Comparison of ENCODE assay signal across 7 cellular contexts in genomic region chr13:50080856-50081105, GRCh38.
A peak's percentile ranks its signal among the peaks of the same experiment; 100 is the strongest.
DNase-seq lines count a peak whose midpoint lies in the region; ATAC-seq and TF ChIP-seq lines count a peak whose summit lies in the region.

No MANE protein-coding gene starts in this region.

- H3K4me1 ChIP-seq in GM23338 (ENCODE audit: insufficient read depth), result peaks cover 31% of the 10 kb centered on the region
- H3K4me1 ChIP-seq in Panc1 (ENCODE audit: control insufficient read depth, insufficient read depth, low read length), result peaks cover 19% of the 10 kb centered on the region

- H3K4me2 ChIP-seq in GM23338, result peak overlapping the region; percentile 85

- peaks cover 25% of the 10 kb centered on the region for H4K20me1 ChIP-seq in GM23338 (replicated peaks; ENCODE audit: insufficient read depth)

- no peaks in the 10 kb centered on the region; the same call in 1 of the 3 replicates for H3K36me3 Mint-ChIP-seq in GM23338 (ENCODE audit: low read depth)
- peaks cover 5% of the 10 kb centered on the region for H3K36me3 Mint-ChIP-seq in osteocyte (ENCODE audit: unreplicated experiment)

- H3K9me3 Mint-ChIP-seq in GM23338, result no peaks in the 10 kb centered on the region
- no peaks in the 10 kb centered on the region for H3K9me3 Mint-ChIP-seq in osteocyte (ENCODE audit: unreplicated experiment)

- H3K27me3 ChIP-seq in GM23338 (ENCODE audit: insufficient read depth) (peaks cover 33% of the 10 kb centered on the region), Panc1 (ENCODE audit: control insufficient read depth, insufficient read depth, low read length) (no peaks in the 10 kb centered on the region)

- H3K9me3 ChIP-seq in Panc1 (ENCODE audit: control insufficient read depth, insufficient read depth, low read depth, low read length), result no peaks in the 10 kb centered on the region

- BruUV-seq in Panc1 (replicated peaks; lab: Mats Ljungman, UMichigan), result no TSS peak

- peaks cover 5% of the 10 kb centered on the region; the same call in 1 of the 2 replicates for H3F3A ChIP-seq in GM23338 (replicated peaks; ENCODE audit: low read depth)

- TF ChIP-seq CTCF in GM23338 (conservative IDR thresholded peaks at IDR 0.05; ENCODE audit: low read depth in 2 of 2), result no peak
- TF ChIP-seq CTCF in Panc1 (IDR thresholded peaks at IDR 0.05), result no peak
- no peak for TF ChIP-seq CTCF in epithelial cell of esophagus (IDR thresholded peaks at IDR 0.05; ENCODE audit: insufficient read depth, low read depth, low read length, missing control alignments)
- no peak for TF ChIP-seq CTCF in osteocyte (IDR thresholded peaks at IDR 0.05)

- intact Hi-C loops in Panc1 (cut with micrococcal nuclease; ENCODE audit: unreplicated experiment), result loop anchor here (5.0 to 10.0 kb wide), 2 partner anchors 42 to 724 kb away; no protein-coding TSS in a partner anchor

- H2AFZ ChIP-seq in GM23338, result no peak overlapping the region

- peaks cover 53% of the 10 kb centered on the region for H3K79me2 ChIP-seq in GM23338 (replicated peaks; ENCODE audit: insufficient read depth)

- H3K4me1 Mint-ChIP-seq in GM23338, result peaks cover 31% of the 10 kb centered on the region
- H3K4me1 Mint-ChIP-seq in osteocyte (ENCODE audit: unreplicated experiment), result peaks cover 52% of the 10 kb centered on the region

- in situ Hi-C loops in Panc1 (cut with HindIII; ENCODE audit: low pct_unique_long_range_greater_than_20kb, low sequenced_read_pairs), result no loop called here

- H3K36me3 ChIP-seq in GM23338 (ENCODE audit: insufficient read depth) (no peaks in the 10 kb centered on the region), Panc1 (ENCODE audit: control insufficient read depth, insufficient read depth, low read length) (peaks cover 5% of the 10 kb centered on the region)

- no peaks in the 10 kb centered on the region for H3K9me2 ChIP-seq in GM23338 (ENCODE audit: insufficient read depth)

- POLR2A ChIA-PET in Panc1 (lab: Charles Lee), result no interaction called here

- ATAC-seq in GM23338 (no peak), Panc1 (no peak), GM19035 (IDR thresholded peaks at IDR 0.05; ENCODE audit: unreplicated experiment) (no peak)

- H3K4me3 Mint-ChIP-seq in GM23338, result peak overlapping the region; percentile 99
- H3K4me3 Mint-ChIP-seq in osteocyte (ENCODE audit: unreplicated experiment), result peak overlapping the region; percentile 100

- H3K4me3 ChIP-seq in GM23338 (peak overlapping the region; percentile 65), Panc1 (ENCODE audit: low read depth in 2 of 2, low read length in 2 of 2) (peak overlapping the region; percentile 71 to 82), epithelial cell of esophagus (ENCODE audit: low read length) (peak overlapping the region; percentile 51)

- H3K27me3 Mint-ChIP-seq in GM23338 (ENCODE audit: insufficient read depth, low read depth, poor library complexity) (peaks cover 9% of the 10 kb centered on the region), osteocyte (ENCODE audit: unreplicated experiment) (no peaks in the 10 kb centered on the region)

- DNase-seq in GM23338 (ENCODE audit: low spot score), result no peak
- no peak for DNase-seq in Panc1 (ENCODE audit: low read depth, low spot score)
- DNase-seq in epithelial cell of esophagus (ENCODE audit: low read depth), result no peak
- no peak for DNase-seq in osteocyte (ENCODE audit: extremely low spot score, unreplicated experiment)
- no peak for DNase-seq in GDM1 (lab: John Stamatoyannopoulos, UW)
- DNase-seq in cerebellar nuclear complex (lab: John Stamatoyannopoulos, UW), result no peak

- CTCF ChIA-PET in Panc1 (lab: Charles Lee), result interaction anchor here (0.5 to 1.0 kb wide), 2 partner anchors 75 to 831 kb away, joined by 3 read pairs; no protein-coding TSS in a partner anchor

- H3K27ac Mint-ChIP-seq in GM23338 (no peak overlapping the region; the same call in none of the 2 replicates), osteocyte (ENCODE audit: unreplicated experiment) (peak overlapping the region; percentile 100)

- H3K27ac ChIP-seq in GM23338 (ENCODE audit: low read depth) (no peak overlapping the region), Panc1 (ENCODE audit: low read length) (peak overlapping the region; percentile 94)

TF ChIP-seq in GM23338, 12 proteins besides CTCF, POLR2A, EP300 and RAD21:
- TF ChIP-seq EZH2 (IDR thresholded peaks at IDR 0.05; ENCODE audit: low read depth, unreplicated experiment), result peak; percentile 8
- TF ChIP-seq JUNB (IDR thresholded peaks at IDR 0.05; ENCODE audit: unreplicated experiment), result no peak
- TF ChIP-seq EZH2phosphoT487 (IDR thresholded peaks at IDR 0.05; ENCODE audit: unreplicated experiment), result no peak
